ENCODE assay signal across 1 cellular context in the genomic region with DNA sequence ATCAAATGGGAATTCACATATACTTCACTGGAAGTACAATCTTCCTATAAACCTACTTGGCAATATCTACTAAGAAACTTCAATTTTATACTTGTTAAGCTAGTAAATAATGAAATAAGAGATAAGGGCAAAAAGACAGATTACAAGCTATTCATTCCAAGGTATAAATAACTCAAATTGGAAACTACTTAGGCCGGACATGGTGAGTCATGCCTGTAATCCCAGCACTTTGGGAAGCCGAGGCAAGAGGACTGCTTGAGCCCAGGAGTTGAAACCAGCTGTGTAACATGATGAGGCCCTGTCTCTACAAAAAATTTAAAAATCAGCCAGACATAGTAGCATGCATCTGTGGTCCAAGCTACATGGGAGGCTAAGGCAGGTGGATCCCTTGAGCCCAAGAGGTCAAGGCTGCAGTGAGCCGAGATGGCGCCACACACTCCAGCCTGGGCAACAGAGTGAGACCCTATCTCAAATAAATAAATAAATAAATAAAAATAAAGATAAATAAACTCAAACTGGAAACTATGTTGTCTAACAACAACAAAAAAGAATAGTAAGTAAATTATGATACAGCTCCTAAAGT.
A peak's percentile ranks its signal among the peaks of the same experiment; 100 is the strongest.
TF ChIP-seq lines count a peak whose summit lies in the region.

No MANE protein-coding gene starts in this region.

TF ChIP-seq in K562, 482 proteins besides CTCF, POLR2A, EP300 and RAD21 (continued from another document):
- TF ChIP-seq LEF1 (IDR thresholded peaks at IDR 0.05) (no peak), MEIS2 (IDR thresholded peaks at IDR 0.05; ENCODE audit: partially characterized antibody) (peak; percentile 29), ZNF217 (CRISPR knock-in tag; IDR thresholded peaks at IDR 0.05) (no peak)
